21 cellular contexts compared by ENCODE assay signal in genomic region chr13:31036717-31037116, GRCh38.
DNase-seq lines count a peak whose midpoint lies in the region; ATAC-seq and TF ChIP-seq lines count a peak whose summit lies in the region.
"Had no signal": no experiment of that assay in that cellular context is flagged by ENCODE, and none has a peak within 500 bp of the region (broad histone marks: within the 10 kb centered on the region; RNA-seq: fewer than 3 reads in every experiment).

No MANE protein-coding gene starts in this region.

- H3K27me3 ChIP-seq in right cardiac atrium (ENCODE audit: control insufficient read depth, insufficient read depth): no peaks in the 10 kb centered on the region
- H3K27me3 ChIP-seq in gastrocnemius medialis: peaks cover 0 to 9% (median 6%) of the 10 kb centered on the region in 3 donors
- H3K27me3 ChIP-seq in osteoblast (ENCODE audit: insufficient read depth, low read length): peaks cover 21% of the 10 kb centered on the region
- H3K27me3 ChIP-seq: BE2C had no signal

- TF ChIP-seq POLR2A in gastrocnemius medialis (IDR thresholded peaks at IDR 0.05): no peak

- H3K79me2 ChIP-seq in osteoblast (ENCODE audit: insufficient read depth, low read length): no peaks in the 10 kb centered on the region

- no peak for TF ChIP-seq CTCF in gastrocnemius medialis (IDR thresholded peaks at IDR 0.05 in 4 of 5, conservative IDR thresholded peaks at IDR 0.05 in 1 of 5)
- TF ChIP-seq CTCF in osteoblast (IDR thresholded peaks at IDR 0.05; ENCODE audit: extremely low read depth, low read depth, low read length): no peak

- H4K20me1 ChIP-seq in osteoblast (ENCODE audit: insufficient read depth, low read length): no peaks in the 10 kb centered on the region

- H3K4me2 ChIP-seq in osteoblast (ENCODE audit: insufficient read depth, low read length): no peak overlapping the region
- H3K4me2 ChIP-seq: A549, GM23338 had no signal

- no peak overlapping the region for H3K27ac ChIP-seq in right cardiac atrium (ENCODE audit: low read length)
- no peak overlapping the region for H3K27ac ChIP-seq in gastrocnemius medialis
- no peak overlapping the region for H3K27ac ChIP-seq in osteoblast (ENCODE audit: low read depth, low read length)
- H3K27ac ChIP-seq: A549; BLaER1 treated with 17β-estradiol and CSF1 and Interleukin-3, amounts not matched to agents 10 nM and 100 nM had no signal

- H3K4me1 ChIP-seq in right cardiac atrium (ENCODE audit: control insufficient read depth, insufficient read depth, low read length) (no peaks in the 10 kb centered on the region), gastrocnemius medialis (no peaks in the 10 kb centered on the region), osteoblast (ENCODE audit: insufficient read depth, low read length) (peaks cover 8% of the 10 kb centered on the region)
- H3K4me1 ChIP-seq: A549, HAP-1 had no signal

- in situ Hi-C loops in gastrocnemius medialis (cut with MboI; ENCODE audit: low sequenced_read_pairs in 4 of 4): loop anchor here in 3 of 4 donors (25.0 kb wide), 1 partner anchor 899 kb away; no protein-coding TSS in a partner anchor

- H3K4me3 ChIP-seq in right cardiac atrium (ENCODE audit: low read length): no peak overlapping the region
- H3K4me3 ChIP-seq in gastrocnemius medialis: no peak overlapping the region
- H3K4me3 ChIP-seq in osteoblast (ENCODE audit: insufficient read depth, low read length): no peak overlapping the region
- H3K4me3 ChIP-seq: A549; BLaER1 treated with 17β-estradiol and CSF1 and Interleukin-3, amounts not matched to agents 10 nM and 100 nM; GM23338; HAP-1 had no signal

- WGBS in right cardiac atrium: 70% methylated on average over 6 of the region's 6 CpGs

- H2AFZ ChIP-seq in osteoblast (ENCODE audit: low read length): no peak overlapping the region
- H2AFZ ChIP-seq: GM23338 had no signal

- DNase-seq in NCI-H748 (lab: John Stamatoyannopoulos, UW; ENCODE audit: unreplicated experiment): peak; percentile 58
- DNase-seq in NCI-H748 treated with DMSO at 0.1 percent for 48 hours (lab: John Stamatoyannopoulos, UW): no peak
- DNase-seq in right cardiac atrium: peak in 1 of 3 donors; percentile 66
- DNase-seq in left ventricle myocardium superior: no peak
- DNase-seq in islet precursor cell: peak; percentile 13
- DNase-seq in gastrocnemius medialis: no peak
- DNase-seq in osteoblast (ENCODE audit: insufficient read length, low spot score, missing footprints): no peak
- DNase-seq: 8988T; ACHN; AML-193; BE2C; Calu3; CD4-positive, alpha-beta T cell; CD8-positive, alpha-beta memory T cell; DMS53; DMS79 treated with DMSO at 0.1 percent for 48 hours; HFFc6 had no signal

- H3K36me3 ChIP-seq in gastrocnemius medialis (no peaks in the 10 kb centered on the region), osteoblast (ENCODE audit: insufficient read depth, low read length) (no peaks in the 10 kb centered on the region)
- H3K36me3 ChIP-seq: BE2C; BLaER1 treated with 17β-estradiol and CSF1 and Interleukin-3, amounts not matched to agents 10 nM and 100 nM; HAP-1 had no signal

- ATAC-seq in right cardiac atrium (peak; percentile 70 to 73), left ventricle myocardium superior (no peak), gastrocnemius medialis (no peak)
- ATAC-seq: A549, GM23338 had no signal

- H3K9me3 ChIP-seq in right cardiac atrium (ENCODE audit: control insufficient read depth, low read length) (no peaks in the 10 kb centered on the region), gastrocnemius medialis (no peaks in the 10 kb centered on the region), osteoblast (ENCODE audit: low read depth, low read length) (no peaks in the 10 kb centered on the region)
- H3K9me3 ChIP-seq: A549, BE2C, HAP-1 had no signal

- intact Hi-C loops in right cardiac atrium (cut with DNase I): no loop called here
- intact Hi-C loops in left ventricle myocardium superior (cut with micrococcal nuclease): no loop called here
- intact Hi-C loops in gastrocnemius medialis (cut with DNase I; ENCODE audit: low total_unique reads): no loop called here

Comparison
In these comparisons a context has a peak if more than half of its experiments do, and no peak if none do; other contexts are left out.
1. DNase-seq: peak in NCI-H748 (single experiment) and islet precursor cell (single experiment); none in NCI-H748 treated with DMSO at 0.1 percent for 48 hours (single experiment), left ventricle myocardium superior (single experiment), gastrocnemius medialis (0 of 2) and osteoblast (single experiment).
2. ATAC-seq: peak in right cardiac atrium (2 of 2); none in left ventricle myocardium superior (single experiment) and gastrocnemius medialis (0 of 2).